In the genomic region with DNA sequence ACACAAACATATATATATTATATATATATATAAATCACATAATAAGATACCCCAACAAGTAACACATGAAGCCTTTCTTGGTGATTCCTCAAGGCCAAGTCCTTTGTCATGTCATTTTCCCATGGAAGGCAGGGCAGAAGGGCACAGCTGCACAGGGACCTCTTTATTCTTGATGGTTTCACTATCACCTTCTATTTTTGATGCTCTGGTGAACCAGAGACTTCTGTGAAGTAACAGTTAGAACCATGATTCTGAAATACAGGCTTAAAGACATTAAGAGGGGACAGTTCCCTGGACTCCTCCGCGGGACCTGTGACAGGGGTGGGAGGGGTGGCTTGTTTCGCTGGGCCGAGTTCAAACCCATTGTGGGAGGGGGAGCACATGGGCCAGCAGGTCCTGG, we compare ENCODE assay signal across 27 cellular contexts.
"Had no signal": no experiment of that assay in that cellular context is flagged by ENCODE, and none has a peak within 500 bp of the region (broad histone marks: within the 10 kb centered on the region; RNA-seq: fewer than 3 reads in every experiment).

No MANE protein-coding gene starts in this region.

- H3K9me3 ChIP-seq: SJCRH30, SK-N-SH had no signal

- DNase-seq: activated CD4-positive, alpha-beta T cell treated with anti-CD3 and anti-CD28 coated beads for 1 hour; activated CD4-positive, alpha-beta T cell treated with anti-CD3 and anti-CD28 coated beads, Interleukin-2, amount 10 ng/mL, durations not matched to agents 24 days and 14 days; activated CD4-positive, alpha-beta T cell treated with anti-CD3 and anti-CD28 coated beads, Interleukin-2, amount 50 U/mL, for 48 hours; activated CD8-positive, alpha-beta memory T cell treated with anti-CD3 and anti-CD28 coated beads, Interleukin-2, amount 10 ng/mL, durations not matched to agents 7 days and 5 days; activated effector memory CD4-positive, alpha-beta T cell treated with Interleukin-2 at 50 U/mL for 16 hours; activated naive CD4-positive, alpha-beta T cell; activated T-cell treated with anti-CD3 and anti-CD28 coated beads, Interleukin-2, amount 50 U/mL, for 24 hours; brain microvascular endothelial cell; cerebellar nuclear complex; MV-4-11; NCI-H1092 treated with DMSO at 0.1 percent for 48 hours; NCI-H1417 treated with DMSO at 0.1 percent for 48 hours; NCI-H1694; NCI-H2029; NCI-H2107; NCI-H2171 treated with DMSO at 0.1 percent for 48 hours; NCI-H226; NCI-H526; NCI-H774; Right ventricle myocardium superior; RPMI8226; SJCRH30; SK-N-SH; T-helper 1 cell had no signal

- H3K27me3 ChIP-seq: brain microvascular endothelial cell, cardiac muscle cell, SJCRH30 had no signal

- H3K4me2 ChIP-seq: SK-N-SH had no signal

- ATAC-seq: activated CD8-positive, alpha-beta memory T cell treated with anti-CD3 and anti-CD28 coated beads, Interleukin-2, amount 10 ng/mL, durations not matched to agents 7 days and 5 days; Panc1; WTC11 had no signal

- H3K9ac ChIP-seq: SK-N-SH had no signal

- H3K27ac ChIP-seq: brain microvascular endothelial cell, cardiac muscle cell, SJCRH30 had no signal

- H3K9me2 ChIP-seq: SK-N-SH had no signal

- H3K4me1 ChIP-seq: SJCRH30 had no signal

- H3K4me3 ChIP-seq: cardiac muscle cell, SJCRH30 had no signal
